Comparison of ENCODE assay signal across 9 cellular contexts in genomic region chr19:10761443-10762242, GRCh38. TPM values are rescaled to one million over a fixed set of nuclear protein-coding genes. Genes with fewer than 3 reads are reported as not detected.
DNase-seq lines count a peak whose midpoint lies in the region; ATAC-seq and TF ChIP-seq lines count a peak whose summit lies in the region.
"Had no signal": no experiment of that assay in that cellular context is flagged by ENCODE, and none has a peak within 500 bp of the region (broad histone marks: within the 10 kb centered on the region; RNA-seq: fewer than 3 reads in every experiment).

No MANE protein-coding gene starts in this region.

- no peak for ATAC-seq in activated CD8-positive, alpha-beta memory T cell treated with anti-CD3 and anti-CD28 coated beads, Interleukin-2, amount 10 ng/mL, durations not matched to agents 7 days and 5 days
- no peak for ATAC-seq in activated CD8-positive, alpha-beta T cell treated with anti-CD3 and anti-CD28 coated beads for 36 hours
- peak; percentile 29 for ATAC-seq in thoracic aorta (ENCODE audit: insufficient number of reproducible peaks, low FRiP score, low read depth)
- ATAC-seq in GM18867 (IDR thresholded peaks at IDR 0.05; ENCODE audit: unreplicated experiment), result no peak
- ATAC-seq in activated CD4-positive, CD25-positive, alpha-beta regulatory T cell treated with anti-CD3 and anti-CD28 coated beads, Interleukin-2, amount 50 U/mL, for 24 hours, result no peak

- H3K36me3 ChIP-seq in thoracic aorta, result no peaks in the 10 kb centered on the region

- peak overlapping the region; percentile 83 for H3K27ac Mint-ChIP-seq in activated CD8-positive, alpha-beta memory T cell treated with anti-CD3 and anti-CD28 coated beads, Interleukin-2, amount 10 ng/mL, durations not matched to agents 7 days and 5 days
- H3K27ac Mint-ChIP-seq in activated CD8-positive, alpha-beta T cell treated with anti-CD3 and anti-CD28 coated beads for 36 hours, result peak overlapping the region; percentile 87

- H3K4me3 Mint-ChIP-seq in activated CD8-positive, alpha-beta memory T cell treated with anti-CD3 and anti-CD28 coated beads, Interleukin-2, amount 10 ng/mL, durations not matched to agents 7 days and 5 days, result no peak overlapping the region
- H3K4me3 Mint-ChIP-seq in activated CD8-positive, alpha-beta T cell treated with anti-CD3 and anti-CD28 coated beads for 36 hours, result no peak overlapping the region

- POLR2A ChIA-PET in activated CD8-positive, alpha-beta T cell treated with anti-CD3 and anti-CD28 coated beads for 36 hours (lab: Charles Lee), result interaction anchor here (1.1 kb wide), 1 partner anchor 28 kb away, joined by 3 read pairs; no protein-coding TSS in a partner anchor

- TF ChIP-seq CTCF in activated CD8-positive, alpha-beta T cell treated with anti-CD3 and anti-CD28 coated beads for 36 hours (IDR thresholded peaks at IDR 0.05), result no peak
- no peak for TF ChIP-seq CTCF in thoracic aorta (IDR thresholded peaks at IDR 0.05)

- DNase-seq in activated CD8-positive, alpha-beta memory T cell treated with anti-CD3 and anti-CD28 coated beads, Interleukin-2, amount 10 ng/mL, durations not matched to agents 7 days and 5 days, result no peak
- DNase-seq in activated CD8-positive, alpha-beta memory T cell treated with anti-CD3 and anti-CD28 coated beads, Interleukin-2, amount 50 U/mL, for 4 hours, result no peak
- DNase-seq in activated CD8-positive, alpha-beta T cell treated with anti-CD3 and anti-CD28 coated beads for 36 hours, result no peak
- DNase-seq in iPS-NIHi7 (ENCODE audit: extremely low spot score) (peak; percentile 52), thoracic aorta (ENCODE audit: low spot score) (no peak), cortex of kidney (lab: John Stamatoyannopoulos, UW) (no peak)
- DNase-seq: NCI-H2029 treated with DMSO at 0.1 percent for 48 hours had no signal

- no peaks in the 10 kb centered on the region for H3K9me3 ChIP-seq in thoracic aorta

- peaks cover 81% of the 10 kb centered on the region for H3K4me1 Mint-ChIP-seq in activated CD8-positive, alpha-beta memory T cell treated with anti-CD3 and anti-CD28 coated beads, Interleukin-2, amount 10 ng/mL, durations not matched to agents 7 days and 5 days
- peaks cover 76% of the 10 kb centered on the region for H3K4me1 Mint-ChIP-seq in activated CD8-positive, alpha-beta T cell treated with anti-CD3 and anti-CD28 coated beads for 36 hours (ENCODE audit: low read depth)

- CTCF ChIA-PET in activated CD8-positive, alpha-beta memory T cell treated with anti-CD3 and anti-CD28 coated beads, Interleukin-2, amount 10 ng/mL, durations not matched to agents 7 days and 5 days (lab: Charles Lee), result interaction anchor here (0.9 to 6.4 kb wide), 4 partner anchors 44 to 335 kb away, joined by 3 to 63 read pairs (median 3); partner anchors contain the start of gene DNM2
- CTCF ChIA-PET in activated CD8-positive, alpha-beta T cell treated with anti-CD3 and anti-CD28 coated beads for 36 hours (lab: Charles Lee), result interaction anchor here (1.1 to 1.8 kb wide), 4 partner anchors 44 to 110 kb away, joined by 3 to 9 read pairs (median 6); partner anchors contain the start of genes CARM1 and DNM2

- peak overlapping the region; percentile 25 to 65 for H3K27ac ChIP-seq in thoracic aorta

- H3K4me3 ChIP-seq in thoracic aorta, result no peak overlapping the region

- H3K36me3 Mint-ChIP-seq in activated CD8-positive, alpha-beta memory T cell treated with anti-CD3 and anti-CD28 coated beads, Interleukin-2, amount 10 ng/mL, durations not matched to agents 7 days and 5 days, result peaks cover 49% of the 10 kb centered on the region
- peaks cover 32% of the 10 kb centered on the region for H3K36me3 Mint-ChIP-seq in activated CD8-positive, alpha-beta T cell treated with anti-CD3 and anti-CD28 coated beads for 36 hours (ENCODE audit: low read depth)

- no peaks in the 10 kb centered on the region for H3K9me3 Mint-ChIP-seq in activated CD8-positive, alpha-beta memory T cell treated with anti-CD3 and anti-CD28 coated beads, Interleukin-2, amount 10 ng/mL, durations not matched to agents 7 days and 5 days (ENCODE audit: low read depth)
- peaks cover 3% of the 10 kb centered on the region for H3K9me3 Mint-ChIP-seq in activated CD8-positive, alpha-beta T cell treated with anti-CD3 and anti-CD28 coated beads for 36 hours

- H3K4me1 ChIP-seq in thoracic aorta (ENCODE audit: control insufficient read depth in 1 of 2, low read depth in 2 of 2), result peaks cover 18 to 40% of the 10 kb centered on the region in 2 donors

- intact Hi-C loops in activated CD8-positive, alpha-beta T cell treated with anti-CD3 and anti-CD28 coated beads for 36 hours (cut with micrococcal nuclease), result no loop called here

- no peaks in the 10 kb centered on the region for H3K27me3 ChIP-seq in thoracic aorta (replicated peaks; ENCODE audit: insufficient read depth)

- no peaks in the 10 kb centered on the region for H3K27me3 Mint-ChIP-seq in activated CD8-positive, alpha-beta memory T cell treated with anti-CD3 and anti-CD28 coated beads, Interleukin-2, amount 10 ng/mL, durations not matched to agents 7 days and 5 days
- H3K27me3 Mint-ChIP-seq in activated CD8-positive, alpha-beta T cell treated with anti-CD3 and anti-CD28 coated beads for 36 hours, result no peaks in the 10 kb centered on the region

RNA-seq across cellular contexts. Expression of gene DNM2, which starts 43.8 kb away (rescaled TPM):
- total RNA-seq in activated CD8-positive, alpha-beta memory T cell treated with anti-CD3 and anti-CD28 coated beads, Interleukin-2, amount 10 ng/mL, durations not matched to agents 7 days and 5 days, result 100 to 1,000 TPM; 267 to 315 TPM
- total RNA-seq in activated CD8-positive, alpha-beta T cell treated with anti-CD3 and anti-CD28 coated beads for 36 hours, result 100 to 1,000 TPM; 151 to 153 TPM
- 100 to 1,000 TPM; 153 to 195 TPM for total RNA-seq in thoracic aorta
